1 cellular context compared by ENCODE assay signal in the genomic region with DNA sequence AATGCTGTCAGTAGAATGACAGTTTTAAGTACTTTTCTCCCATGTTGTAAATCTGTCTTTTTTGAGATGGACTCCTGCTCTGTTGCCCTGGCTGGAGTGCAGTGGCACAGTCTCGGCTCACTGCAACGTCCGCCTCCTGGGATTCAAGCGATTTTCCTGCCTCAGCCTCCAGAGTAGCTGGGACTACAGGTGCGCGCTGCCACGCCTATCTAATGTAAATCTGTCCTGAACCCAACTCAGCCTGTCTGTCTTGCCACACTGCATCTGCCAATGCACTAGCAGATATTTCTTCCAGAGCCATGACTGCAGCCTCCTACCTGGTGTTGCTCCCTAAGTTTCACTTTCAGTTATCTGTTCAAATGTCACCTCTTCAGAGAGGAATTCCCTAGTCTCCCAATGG.
TF ChIP-seq lines count a peak whose summit lies in the region.

No MANE protein-coding gene starts in this region.

TF ChIP-seq in GM23338, 12 proteins besides CTCF, POLR2A, EP300 and RAD21:
- TF ChIP-seq, protein P1, sequence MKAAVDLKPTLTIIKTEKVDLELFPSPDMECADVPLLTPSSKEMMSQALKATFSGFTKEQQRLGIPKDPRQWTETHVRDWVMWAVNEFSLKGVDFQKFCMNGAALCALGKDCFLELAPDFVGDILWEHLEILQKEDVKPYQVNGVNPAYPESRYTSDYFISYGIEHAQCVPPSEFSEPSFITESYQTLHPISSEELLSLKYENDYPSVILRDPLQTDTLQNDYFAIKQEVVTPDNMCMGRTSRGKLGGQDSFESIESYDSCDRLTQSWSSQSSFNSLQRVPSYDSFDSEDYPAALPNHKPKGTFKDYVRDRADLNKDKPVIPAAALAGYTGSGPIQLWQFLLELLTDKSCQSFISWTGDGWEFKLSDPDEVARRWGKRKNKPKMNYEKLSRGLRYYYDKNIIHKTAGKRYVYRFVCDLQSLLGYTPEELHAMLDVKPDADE (IDR thresholded peaks at IDR 0.05) = no peak
- TF ChIP-seq, protein P2, sequence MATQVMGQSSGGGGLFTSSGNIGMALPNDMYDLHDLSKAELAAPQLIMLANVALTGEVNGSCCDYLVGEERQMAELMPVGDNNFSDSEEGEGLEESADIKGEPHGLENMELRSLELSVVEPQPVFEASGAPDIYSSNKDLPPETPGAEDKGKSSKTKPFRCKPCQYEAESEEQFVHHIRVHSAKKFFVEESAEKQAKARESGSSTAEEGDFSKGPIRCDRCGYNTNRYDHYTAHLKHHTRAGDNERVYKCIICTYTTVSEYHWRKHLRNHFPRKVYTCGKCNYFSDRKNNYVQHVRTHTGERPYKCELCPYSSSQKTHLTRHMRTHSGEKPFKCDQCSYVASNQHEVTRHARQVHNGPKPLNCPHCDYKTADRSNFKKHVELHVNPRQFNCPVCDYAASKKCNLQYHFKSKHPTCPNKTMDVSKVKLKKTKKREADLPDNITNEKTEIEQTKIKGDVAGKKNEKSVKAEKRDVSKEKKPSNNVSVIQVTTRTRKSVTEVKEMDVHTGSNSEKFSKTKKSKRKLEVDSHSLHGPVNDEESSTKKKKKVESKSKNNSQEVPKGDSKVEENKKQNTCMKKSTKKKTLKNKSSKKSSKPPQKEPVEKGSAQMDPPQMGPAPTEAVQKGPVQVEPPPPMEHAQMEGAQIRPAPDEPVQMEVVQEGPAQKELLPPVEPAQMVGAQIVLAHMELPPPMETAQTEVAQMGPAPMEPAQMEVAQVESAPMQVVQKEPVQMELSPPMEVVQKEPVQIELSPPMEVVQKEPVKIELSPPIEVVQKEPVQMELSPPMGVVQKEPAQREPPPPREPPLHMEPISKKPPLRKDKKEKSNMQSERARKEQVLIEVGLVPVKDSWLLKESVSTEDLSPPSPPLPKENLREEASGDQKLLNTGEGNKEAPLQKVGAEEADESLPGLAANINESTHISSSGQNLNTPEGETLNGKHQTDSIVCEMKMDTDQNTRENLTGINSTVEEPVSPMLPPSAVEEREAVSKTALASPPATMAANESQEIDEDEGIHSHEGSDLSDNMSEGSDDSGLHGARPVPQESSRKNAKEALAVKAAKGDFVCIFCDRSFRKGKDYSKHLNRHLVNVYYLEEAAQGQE (IDR thresholded peaks at IDR 0.05; ENCODE audit: unreplicated experiment) = no peak
- TF ChIP-seq STAT1 (IDR thresholded peaks at IDR 0.05; ENCODE audit: unreplicated experiment) = no peak
- no peak for TF ChIP-seq POLR2AphosphoS5 (IDR thresholded peaks at IDR 0.05; ENCODE audit: low read depth)
- TF ChIP-seq EZH2 (IDR thresholded peaks at IDR 0.05; ENCODE audit: low read depth, unreplicated experiment) = no peak
- TF ChIP-seq CREB1 (CRISPR knock-in tag; IDR thresholded peaks at IDR 0.05; ENCODE audit: low read depth) = no peak
- no peak for TF ChIP-seq NANOG (IDR thresholded peaks at IDR 0.05; ENCODE audit: borderline replicate concordance)
- TF ChIP-seq EZH2phosphoT487 (IDR thresholded peaks at IDR 0.05; ENCODE audit: unreplicated experiment) = no peak
- TF ChIP-seq ZNF331 (CRISPR knock-in tag; IDR thresholded peaks at IDR 0.05; ENCODE audit: low read depth) = no peak
- TF ChIP-seq, protein P3, sequence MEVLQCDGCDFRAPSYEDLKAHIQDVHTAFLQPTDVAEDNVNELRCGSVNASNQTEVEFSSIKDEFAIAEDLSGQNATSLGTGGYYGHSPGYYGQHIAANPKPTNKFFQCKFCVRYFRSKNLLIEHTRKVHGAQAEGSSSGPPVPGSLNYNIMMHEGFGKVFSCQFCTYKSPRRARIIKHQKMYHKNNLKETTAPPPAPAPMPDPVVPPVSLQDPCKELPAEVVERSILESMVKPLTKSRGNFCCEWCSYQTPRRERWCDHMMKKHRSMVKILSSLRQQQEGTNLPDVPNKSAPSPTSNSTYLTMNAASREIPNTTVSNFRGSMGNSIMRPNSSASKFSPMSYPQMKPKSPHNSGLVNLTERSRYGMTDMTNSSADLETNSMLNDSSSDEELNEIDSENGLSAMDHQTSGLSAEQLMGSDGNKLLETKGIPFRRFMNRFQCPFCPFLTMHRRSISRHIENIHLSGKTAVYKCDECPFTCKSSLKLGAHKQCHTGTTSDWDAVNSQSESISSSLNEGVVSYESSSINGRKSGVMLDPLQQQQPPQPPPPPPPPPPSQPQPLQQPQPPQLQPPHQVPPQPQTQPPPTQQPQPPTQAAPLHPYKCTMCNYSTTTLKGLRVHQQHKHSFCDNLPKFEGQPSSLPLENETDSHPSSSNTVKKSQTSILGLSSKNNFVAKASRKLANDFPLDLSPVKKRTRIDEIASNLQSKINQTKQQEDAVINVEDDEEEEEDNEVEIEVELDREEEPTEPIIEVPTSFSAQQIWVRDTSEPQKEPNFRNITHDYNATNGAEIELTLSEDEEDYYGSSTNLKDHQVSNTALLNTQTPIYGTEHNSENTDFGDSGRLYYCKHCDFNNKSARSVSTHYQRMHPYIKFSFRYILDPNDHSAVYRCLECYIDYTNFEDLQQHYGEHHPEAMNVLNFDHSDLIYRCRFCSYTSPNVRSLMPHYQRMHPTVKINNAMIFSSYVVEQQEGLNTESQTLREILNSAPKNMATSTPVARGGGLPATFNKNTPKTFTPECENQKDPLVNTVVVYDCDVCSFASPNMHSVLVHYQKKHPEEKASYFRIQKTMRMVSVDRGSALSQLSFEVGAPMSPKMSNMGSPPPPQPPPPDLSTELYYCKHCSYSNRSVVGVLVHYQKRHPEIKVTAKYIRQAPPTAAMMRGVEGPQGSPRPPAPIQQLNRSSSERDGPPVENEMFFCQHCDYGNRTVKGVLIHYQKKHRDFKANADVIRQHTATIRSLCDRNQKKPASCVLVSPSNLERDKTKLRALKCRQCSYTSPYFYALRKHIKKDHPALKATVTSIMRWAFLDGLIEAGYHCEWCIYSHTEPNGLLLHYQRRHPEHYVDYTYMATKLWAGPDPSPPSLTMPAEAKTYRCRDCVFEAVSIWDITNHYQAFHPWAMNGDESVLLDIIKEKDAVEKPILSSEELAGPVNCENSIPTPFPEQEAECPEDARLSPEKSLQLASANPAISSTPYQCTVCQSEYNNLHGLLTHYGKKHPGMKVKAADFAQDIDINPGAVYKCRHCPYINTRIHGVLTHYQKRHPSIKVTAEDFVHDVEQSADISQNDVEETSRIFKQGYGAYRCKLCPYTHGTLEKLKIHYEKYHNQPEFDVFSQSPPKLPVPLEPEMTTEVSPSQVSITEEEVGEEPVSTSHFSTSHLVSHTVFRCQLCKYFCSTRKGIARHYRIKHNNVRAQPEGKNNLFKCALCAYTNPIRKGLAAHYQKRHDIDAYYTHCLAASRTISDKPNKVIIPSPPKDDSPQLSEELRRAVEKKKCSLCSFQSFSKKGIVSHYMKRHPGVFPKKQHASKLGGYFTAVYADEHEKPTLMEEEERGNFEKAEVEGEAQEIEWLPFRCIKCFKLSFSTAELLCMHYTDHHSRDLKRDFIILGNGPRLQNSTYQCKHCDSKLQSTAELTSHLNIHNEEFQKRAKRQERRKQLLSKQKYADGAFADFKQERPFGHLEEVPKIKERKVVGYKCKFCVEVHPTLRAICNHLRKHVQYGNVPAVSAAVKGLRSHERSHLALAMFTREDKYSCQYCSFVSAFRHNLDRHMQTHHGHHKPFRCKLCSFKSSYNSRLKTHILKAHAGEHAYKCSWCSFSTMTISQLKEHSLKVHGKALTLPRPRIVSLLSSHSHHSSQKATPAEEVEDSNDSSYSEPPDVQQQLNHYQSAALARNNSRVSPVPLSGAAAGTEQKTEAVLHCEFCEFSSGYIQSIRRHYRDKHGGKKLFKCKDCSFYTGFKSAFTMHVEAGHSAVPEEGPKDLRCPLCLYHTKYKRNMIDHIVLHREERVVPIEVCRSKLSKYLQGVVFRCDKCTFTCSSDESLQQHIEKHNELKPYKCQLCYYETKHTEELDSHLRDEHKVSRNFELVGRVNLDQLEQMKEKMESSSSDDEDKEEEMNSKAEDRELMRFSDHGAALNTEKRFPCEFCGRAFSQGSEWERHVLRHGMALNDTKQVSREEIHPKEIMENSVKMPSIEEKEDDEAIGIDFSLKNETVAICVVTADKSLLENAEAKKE (CRISPR knock-in tag; IDR thresholded peaks at IDR 0.05) = no peak
- no peak for TF ChIP-seq ZNF114 (CRISPR knock-in tag; IDR thresholded peaks at IDR 0.05)
- no peak for TF ChIP-seq JUNB (IDR thresholded peaks at IDR 0.05; ENCODE audit: unreplicated experiment)
